ENCODE assay signal across 8 cellular contexts in the genomic region with DNA sequence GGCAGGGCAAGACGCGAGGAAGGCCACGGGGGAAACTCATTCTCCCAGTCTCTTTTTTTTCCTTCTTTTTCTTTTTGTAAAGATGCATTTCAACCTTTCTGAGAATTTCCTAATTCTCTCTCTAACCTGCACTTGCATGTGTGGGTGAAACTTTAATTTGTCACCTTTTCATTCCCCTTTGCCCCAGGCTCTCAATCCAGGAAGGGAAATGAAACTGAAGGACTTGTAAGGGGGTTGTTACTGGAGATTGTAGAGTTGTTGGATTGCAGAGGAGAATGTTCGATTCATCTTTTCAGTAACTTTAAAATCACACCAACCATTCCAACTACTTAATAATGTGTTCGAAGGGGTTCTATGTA. TPM values are rescaled to one million over a fixed set of nuclear protein-coding genes. Genes with fewer than 3 reads are reported as not detected.
DNase-seq lines count a peak whose midpoint lies in the region; TF ChIP-seq lines count a peak whose summit lies in the region.
"Not testable (repeated sequence)": the region's sequence is repeated elsewhere in the genome, so short reads cannot be mapped to it uniquely, and the experiment has no call there.

No MANE protein-coding gene starts in this region.

- not testable (repeated sequence) for TF ChIP-seq CTCF in Loucy (conservative IDR thresholded peaks at IDR 0.05; ENCODE audit: low read length); SK-N-SH (IDR thresholded peaks at IDR 0.05); adrenal gland (IDR thresholded peaks at IDR 0.05); lower leg skin (IDR thresholded peaks at IDR 0.05)

- peak overlapping the region; percentile 93 for H3K9ac ChIP-seq in Loucy (ENCODE audit: low read depth, low read length, poor library complexity, severe bottlenecking)
- peak overlapping the region; percentile 88 for H3K9ac ChIP-seq in SK-N-SH

- not testable (repeated sequence) for TF ChIP-seq RAD21 in SK-N-SH (IDR thresholded peaks at IDR 0.05; ENCODE audit: low read length)

- H3K4me2 ChIP-seq in Loucy (ENCODE audit: low read depth, low read length, poor library complexity, severe bottlenecking): peak overlapping the region; percentile 88
- peak overlapping the region; percentile 92 for H3K4me2 ChIP-seq in SK-N-SH

- H3K27me3 ChIP-seq in Loucy (ENCODE audit: insufficient read depth, low read length, poor library complexity, severe bottlenecking); SK-N-SH (ENCODE audit: insufficient read depth); adrenal gland; esophagus (ENCODE audit: control insufficient read depth in 1 of 2, insufficient read depth in 2 of 2, low read length in 2 of 2): not testable (repeated sequence)

- H3K4me3 ChIP-seq in Loucy (ENCODE audit: low read length, poor library complexity, severe bottlenecking) (peak overlapping the region; percentile 96), SK-N-SH (ENCODE audit: low read depth in 2 of 2, low read length in 1 of 2) (peak overlapping the region; percentile 71 to 82), adrenal gland (peak overlapping the region in 3 of 4 donors; percentile 15 to 99 (median 65)), esophagus (ENCODE audit: low read depth in 1 of 2, low read length in 2 of 2) (peak overlapping the region; percentile 74 to 78), lower leg skin (ENCODE audit: low read depth, poor library complexity, severe bottlenecking) (peak overlapping the region; percentile 79)

- H3F3A ChIP-seq in Loucy (ENCODE audit: low read depth): not testable (repeated sequence)
- H3F3A ChIP-seq in SK-N-SH (replicated peaks; ENCODE audit: insufficient read depth): peaks cover 19% of the 10 kb centered on the region

- CTCF ChIA-PET in SK-N-SH (lab: Yijun Ruan, JAX): not testable (repeated sequence)

- not testable (repeated sequence) for H3K36me3 ChIP-seq in Loucy (ENCODE audit: insufficient read depth, low read length); adrenal gland (replicated peaks in 1 of 2); esophagus (ENCODE audit: control insufficient read depth in 2 of 2, insufficient read depth in 2 of 2, low read length in 1 of 2)
- peaks cover 11 to 24% of the 10 kb centered on the region in 2 experiments for H3K36me3 ChIP-seq in SK-N-SH (replicated peaks in 1 of 2; ENCODE audit: control insufficient read depth in 1 of 2, insufficient read depth in 2 of 2, low read length in 1 of 2)

- H4K20me1 ChIP-seq in Loucy (ENCODE audit: insufficient read depth, low read length, poor library complexity, severe bottlenecking) (peaks cover 30% of the 10 kb centered on the region), SK-N-SH (ENCODE audit: insufficient read depth) (peaks cover 32% of the 10 kb centered on the region)

- H3K27ac ChIP-seq in SK-N-SH (ENCODE audit: low read depth in 2 of 2, low read length in 1 of 2) (peak overlapping the region; percentile 67 to 81), adrenal gland (peak overlapping the region; percentile 72 to 99 (median 93)), esophagus (ENCODE audit: low read depth in 2 of 2, low read length in 1 of 2) (peak overlapping the region; percentile 87 to 89)

- intact Hi-C loops in adrenal gland (cut with DNase I); lower leg skin (cut with DNase I; ENCODE audit: low total_unique reads): not testable (repeated sequence)

- DNase-seq in DMS53 (lab: John Stamatoyannopoulos, UW): peak; percentile 38
- not testable (repeated sequence) for DNase-seq in SK-N-SH; adrenal gland; lower leg skin (ENCODE audit: low spot score in 2 of 2)
- DNase-seq in pons (ENCODE audit: low spot score): peak; percentile 38
- DNase-seq in ureter (ENCODE audit: low spot score): peak; percentile 20

- POLR2A ChIA-PET in SK-N-SH (lab: Yijun Ruan, JAX): not testable (repeated sequence)

- H3K9me2 ChIP-seq in Loucy (replicated peaks; ENCODE audit: low read depth, low read length); SK-N-SH: not testable (repeated sequence)

- not testable (repeated sequence) for TF ChIP-seq EP300 in SK-N-SH (IDR thresholded peaks at IDR 0.05; ENCODE audit: borderline replicate concordance in 1 of 2, low read depth in 1 of 2, low read length in 1 of 2)

- not testable (repeated sequence) for H3K9me3 ChIP-seq in Loucy (ENCODE audit: insufficient read depth, low read depth, low read length); SK-N-SH; adrenal gland (replicated peaks in 1 of 3); esophagus (ENCODE audit: control insufficient read depth in 2 of 2, insufficient read depth in 1 of 2, low read depth in 1 of 2, low read length in 1 of 2)

- 3% methylated on average over 5 of the region's 5 CpGs for WGBS in SK-N-SH (ENCODE audit: low lambda C conversion rate)
- 0 to 5% (median 4%) methylated on average over 5 of the region's 5 CpGs for WGBS in adrenal gland, 4 donors
- WGBS in esophagus, 2 donors: 1 to 2% methylated on average over 5 of the region's 5 CpGs
- 2 to 4% methylated on average over 5 of the region's 5 CpGs for WGBS in lower leg skin, 2 donors

- H3K4me1 ChIP-seq in Loucy (ENCODE audit: insufficient read depth, low read length, poor library complexity, severe bottlenecking) (peaks cover 15% of the 10 kb centered on the region), SK-N-SH (ENCODE audit: control insufficient read depth in 1 of 2, insufficient read depth in 2 of 2, low read depth in 1 of 2, low read length in 1 of 2) (peaks cover 7 to 13% of the 10 kb centered on the region in 2 experiments; a peak in 3 of 4 replicates), adrenal gland (replicated peaks in 1 of 2) (peaks cover 0 to 29% of the 10 kb centered on the region in 2 donors)
- H3K4me1 ChIP-seq in esophagus (ENCODE audit: control insufficient read depth in 2 of 2, insufficient read depth in 2 of 2, low read length in 1 of 2): not testable (repeated sequence)

- not testable (repeated sequence) for H2AFZ ChIP-seq in Loucy (ENCODE audit: low read length)
- H2AFZ ChIP-seq in SK-N-SH (ENCODE audit: low read depth): 0 out of 2 replicates have a peak overlapping the region, but pooled peaks have one; percentile 53

- not testable (repeated sequence) for TF ChIP-seq POLR2A in adrenal gland (IDR thresholded peaks at IDR 0.05); lower leg skin (IDR thresholded peaks at IDR 0.05)

- H3K79me2 ChIP-seq in Loucy (ENCODE audit: insufficient read depth, low read length): peaks cover 72% of the 10 kb centered on the region
- peaks cover 92% of the 10 kb centered on the region for H3K79me2 ChIP-seq in SK-N-SH (ENCODE audit: insufficient read depth)

RNA-seq across cellular contexts. Expression of gene TLK2, which starts 1.2 kb away (rescaled TPM):
- 51.9 and 75.9 TPM in 2 replicates for polyA plus RNA-seq in SK-N-SH (2012; rRNA removed)
- 56.5 and 64.8 TPM in 2 replicates for polyA plus RNA-seq in SK-N-SH (2012; cell fraction: cytosol; rRNA removed)
- polyA plus RNA-seq in SK-N-SH (2012; cell fraction: nucleus; rRNA removed): 55.6 and 89.0 TPM in 2 replicates
- total RNA-seq in adrenal gland: 10 to 100 TPM; 18.2 to 37.7 (median 31.2) TPM
- 10 to 100 TPM; 13.2 to 55.9 (median 13.6) TPM for polyA plus RNA-seq in adrenal gland
- polyA plus RNA-seq in esophagus: 10 to 100 TPM in 1 of 2 donors, 1 to 10 TPM in 1; 7.1 to 13.0 TPM
- total RNA-seq in lower leg skin: 10 to 100 TPM; 28.2 to 40.2 (median 36.0) TPM
- 63.9 TPM for total RNA-seq in ureter

RNA-seq across cellular contexts. Expression of gene METTL2A, which starts 56.2 kb away (rescaled TPM):
- polyA plus RNA-seq in SK-N-SH (2012; rRNA removed) (16.8 and 20.0 TPM in 2 replicates), adrenal gland (10 to 100 TPM in 1 of 3 donors, 1 to 10 TPM in 2; 5.1 to 20.6 (median 5.6) TPM), esophagus (10 to 100 TPM in 1 of 2 donors, 1 to 10 TPM in 1; 4.5 to 10.5 TPM)
- polyA plus RNA-seq in SK-N-SH (2012; cell fraction: cytosol; rRNA removed): 20.3 and 22.7 TPM in 2 replicates
- polyA plus RNA-seq in SK-N-SH (2012; cell fraction: nucleus; rRNA removed): 9.0 and 12.0 TPM in 2 replicates
- total RNA-seq in adrenal gland (10 to 100 TPM; 11.0 to 29.4 (median 18.3) TPM), lower leg skin (10 to 100 TPM; 12.4 to 16.4 (median 15.8) TPM), ureter (22.4 TPM)
